ENCODE assay signal across 11 cellular contexts in genomic region chr1:243731301-243731891, GRCh38.
DNase-seq lines count a peak whose midpoint lies in the region; ATAC-seq and TF ChIP-seq lines count a peak whose summit lies in the region.
"Had no signal": no experiment of that assay in that cellular context is flagged by ENCODE, and none has a peak within 500 bp of the region (broad histone marks: within the 10 kb centered on the region; RNA-seq: fewer than 3 reads in every experiment).

No MANE protein-coding gene starts in this region.

- peak overlapping the region; percentile 41 for H3K27ac ChIP-seq in angular gyrus (ENCODE audit: low read depth, low read length)
- H3K27ac ChIP-seq in layer of hippocampus (ENCODE audit: low read depth, low read length): peak overlapping the region; percentile 76
- no peak overlapping the region for H3K27ac ChIP-seq in aorta (ENCODE audit: low read depth in 1 of 2, low read length in 2 of 2)
- H3K27ac ChIP-seq in esophagus muscularis mucosa (replicated peaks in 1 of 4): peak overlapping the region in 2 of 4 donors; percentile 38 to 50
- H3K27ac ChIP-seq in effector memory CD4-positive, alpha-beta T cell (ENCODE audit: insufficient read depth, low read length, poor library complexity, severe bottlenecking): no peak overlapping the region
- H3K27ac ChIP-seq: parathyroid adenoma had no signal

- TF ChIP-seq CTCF in esophagus muscularis mucosa (IDR thresholded peaks at IDR 0.05): no peak

- ATAC-seq in Right ventricle myocardium inferior (peak; percentile 81), aorta (ENCODE audit: low FRiP score) (peak; percentile 80), HG03045 (IDR thresholded peaks at IDR 0.05; ENCODE audit: unreplicated experiment) (no peak)

- H3K27me3 ChIP-seq in layer of hippocampus (ENCODE audit: control insufficient read depth, insufficient read depth, low read length) (no peaks in the 10 kb centered on the region), aorta (ENCODE audit: control insufficient read depth in 1 of 2, insufficient read depth in 2 of 2, low read length in 1 of 2) (no peaks in the 10 kb centered on the region), esophagus muscularis mucosa (no peaks in the 10 kb centered on the region)
- H3K27me3 ChIP-seq in effector memory CD4-positive, alpha-beta T cell (replicated peaks; ENCODE audit: control insufficient read depth, insufficient read depth, low read length, poor library complexity, severe bottlenecking): no peaks in the 10 kb centered on the region

- DNase-seq in Right ventricle myocardium inferior (ENCODE audit: missing footprints) (no peak), cardiac septum (ENCODE audit: low spot score) (no peak), aorta (peak in 1 of 2 donors; percentile 73), esophagus muscularis mucosa (ENCODE audit: extremely low spot score) (no peak)
- DNase-seq in effector memory CD4-positive, alpha-beta T cell: no peak
- DNase-seq: activated CD4-positive, alpha-beta T cell treated with anti-CD3 and anti-CD28 coated beads, Interleukin-2, amount 50 U/mL, for 4 hours; stimulated activated CD8-positive, alpha-beta memory T cell treated with anti-CD3 and anti-CD28 coated beads, Interleukin-4, amount 100 ng/mL, for 48 hours had no signal

- no peak for TF ChIP-seq EP300 in esophagus muscularis mucosa (IDR thresholded peaks at IDR 0.05)

- no peak for TF ChIP-seq POLR2A in esophagus muscularis mucosa (IDR thresholded peaks at IDR 0.05; ENCODE audit: low read depth)

- H3K4me1 ChIP-seq in aorta (ENCODE audit: control insufficient read depth in 1 of 2, insufficient read depth in 2 of 2, low read length in 2 of 2) (peaks cover 0 to 4% of the 10 kb centered on the region in 2 donors), esophagus muscularis mucosa (peaks cover 0 to 54% (median 37%) of the 10 kb centered on the region in 4 donors)
- no peaks in the 10 kb centered on the region for H3K4me1 ChIP-seq in effector memory CD4-positive, alpha-beta T cell (ENCODE audit: control insufficient read depth, insufficient read depth, low read length, poor library complexity, severe bottlenecking)
- H3K4me1 ChIP-seq: parathyroid adenoma had no signal

- intact Hi-C loops in Right ventricle myocardium inferior (cut with DNase I): no loop called here
- intact Hi-C loops in cardiac septum (cut with DNase I): no loop called here
- intact Hi-C loops in aorta (cut with DNase I): no loop called here
- intact Hi-C loops in esophagus muscularis mucosa (cut with DNase I): no loop called here

- H3K36me3 ChIP-seq in aorta (ENCODE audit: control insufficient read depth in 1 of 2, insufficient read depth in 2 of 2, low read length in 1 of 2) (no peaks in the 10 kb centered on the region), esophagus muscularis mucosa (no peaks in the 10 kb centered on the region)
- no peaks in the 10 kb centered on the region for H3K36me3 ChIP-seq in effector memory CD4-positive, alpha-beta T cell (ENCODE audit: control insufficient read depth, insufficient read depth, low read length)

- no peaks in the 10 kb centered on the region for H3K9me3 ChIP-seq in aorta (ENCODE audit: control insufficient read depth, low read length)
- no peaks in the 10 kb centered on the region for H3K9me3 ChIP-seq in esophagus muscularis mucosa
- no peaks in the 10 kb centered on the region for H3K9me3 ChIP-seq in effector memory CD4-positive, alpha-beta T cell (ENCODE audit: control insufficient read depth, low read length)

- 32 to 35% methylated on average over 3 of the region's 3 CpGs for WGBS in aorta, 2 donors
- 23% methylated on average over 3 of the region's 3 CpGs for WGBS in esophagus muscularis mucosa

- H3K4me3 ChIP-seq in aorta (ENCODE audit: low read length in 2 of 2): no peak overlapping the region
- H3K4me3 ChIP-seq in esophagus muscularis mucosa: no peak overlapping the region
- H3K4me3 ChIP-seq in effector memory CD4-positive, alpha-beta T cell (ENCODE audit: insufficient read depth, low read depth, low read length, poor library complexity, severe bottlenecking): no peak overlapping the region

Comparison
In these comparisons a context has a peak if more than half of its experiments do, and no peak if none do; other contexts are left out.
1. H3K27ac ChIP-seq: peak in angular gyrus (single experiment) and layer of hippocampus (single experiment); none in aorta (0 of 2) and effector memory CD4-positive, alpha-beta T cell (single experiment).